30 cellular contexts compared by ENCODE assay signal in the genomic region with DNA sequence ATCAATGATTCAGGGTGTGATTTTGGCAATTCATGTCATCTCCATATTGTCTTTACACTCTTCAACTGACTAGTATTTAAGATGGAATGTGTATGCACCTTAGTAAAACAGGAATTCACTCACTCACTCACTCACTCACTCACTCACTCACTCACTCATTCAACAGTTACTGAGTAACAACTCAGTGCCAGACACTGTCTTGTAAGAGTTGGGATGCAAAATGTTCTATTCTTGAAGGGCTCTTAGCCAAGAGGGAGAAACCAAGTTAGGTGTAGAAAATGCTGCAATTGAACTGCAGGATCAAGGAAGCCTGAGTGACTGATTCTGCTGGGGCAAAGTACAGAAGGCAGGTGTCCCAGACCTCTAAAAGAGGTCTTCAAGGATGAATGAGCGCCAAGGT.
"Had no signal": no experiment of that assay in that cellular context is flagged by ENCODE, and none has a peak within 500 bp of the region (broad histone marks: within the 10 kb centered on the region; RNA-seq: fewer than 3 reads in every experiment).

No MANE protein-coding gene starts in this region.

- FAIRE-seq: astrocyte, colon, endometrium, endothelial cell of umbilical vein, frontal cortex had no signal

- DNase-seq: activated CD4-positive, alpha-beta memory T cell treated with anti-CD3 and anti-CD28 coated beads, Interleukin-2, amount 10 ng/mL, durations not matched to agents 7 days and 5 days; activated CD4-positive, alpha-beta T cell treated with anti-CD3 and anti-CD28 coated beads for 1 hour; activated CD4-positive, alpha-beta T cell treated with anti-CD3 and anti-CD28 coated beads for 4 hours; activated CD4-positive, alpha-beta T cell treated with anti-CD3 and anti-CD28 coated beads, Interleukin-2, amount 10 ng/mL, durations not matched to agents 7 days and 5 days; activated CD4-positive, alpha-beta T cell treated with anti-CD3 and anti-CD28 coated beads, Interleukin-2, amount 50 U/mL, for 4 hours; activated CD8-positive, alpha-beta memory T cell treated with anti-CD3 and anti-CD28 coated beads, Interleukin-2, amount 50 U/mL, for 48 hours; activated effector memory CD4-positive, alpha-beta T cell treated with Interleukin-2 at 50 U/mL for 16 hours; activated gamma-delta T cell treated with Interleukin-2 at 50 U/mL for 16 hours; activated naive CD4-positive, alpha-beta T cell treated with anti-CD3 and anti-CD28 coated beads, Interleukin-2, amount 50 U/mL, for 16 hours; activated naive CD4-positive, alpha-beta T cell treated with Interleukin-2 at 50 U/mL for 16 hours; activated T-cell treated with anti-CD3 and anti-CD28 coated beads for 4 hours; activated T-cell treated with anti-CD3 and anti-CD28 coated beads, Interleukin-2, amount 50 U/mL, for 24 hours; activated T-cell treated with anti-CD3 and anti-CD28 coated beads, Interleukin-2, amount 50 U/mL, for 72 hours; amniotic stem cell; anterior cingulate cortex; brain microvascular endothelial cell; cortex of kidney; effector CD8-positive, alpha-beta T cell; foreskin fibroblast; T-helper 1 cell; T-helper 17 cell; T1000 had no signal

- ATAC-seq: activated T-cell treated with anti-CD3 and anti-CD28 coated beads, Interleukin-2, amount 50 U/mL, for 72 hours; esophagus mucosa; T-helper 17 cell had no signal

- H3K4me3 Mint-ChIP-seq: activated CD4-positive, alpha-beta memory T cell treated with anti-CD3 and anti-CD28 coated beads, Interleukin-2, amount 10 ng/mL, durations not matched to agents 7 days and 5 days; activated CD4-positive, alpha-beta T cell treated with anti-CD3 and anti-CD28 coated beads, Interleukin-2, amount 10 ng/mL, durations not matched to agents 7 days and 5 days; activated naive CD8-positive, alpha-beta T cell; activated T-cell treated with anti-CD3 and anti-CD28 coated beads, Interleukin-2, amount 50 U/mL, for 24 hours; activated T-cell treated with anti-CD3 and anti-CD28 coated beads, Interleukin-2, amount 50 U/mL, for 72 hours; T-helper 17 cell; T-helper 2 cell treated with Interferon-gamma antibody and Interleukin-4, amounts not matched to agents 5 μg/mL and 100 μg/mL, for 36 hours had no signal

- H3K9me3 Mint-ChIP-seq: activated CD4-positive, alpha-beta memory T cell treated with anti-CD3 and anti-CD28 coated beads, Interleukin-2, amount 10 ng/mL, durations not matched to agents 7 days and 5 days; activated CD4-positive, alpha-beta T cell treated with anti-CD3 and anti-CD28 coated beads, Interleukin-2, amount 10 ng/mL, durations not matched to agents 7 days and 5 days; T-helper 2 cell treated with Interferon-gamma antibody and Interleukin-4, amounts not matched to agents 5 μg/mL and 100 μg/mL, for 36 hours had no signal

- H3K36me3 Mint-ChIP-seq: activated naive CD8-positive, alpha-beta T cell had no signal

- H3K36me3 ChIP-seq: brain microvascular endothelial cell had no signal

- H3K27ac ChIP-seq: brain microvascular endothelial cell had no signal

- H3K27ac Mint-ChIP-seq: activated CD4-positive, alpha-beta memory T cell treated with anti-CD3 and anti-CD28 coated beads, Interleukin-2, amount 10 ng/mL, durations not matched to agents 7 days and 5 days; activated CD4-positive, alpha-beta T cell treated with anti-CD3 and anti-CD28 coated beads, Interleukin-2, amount 10 ng/mL, durations not matched to agents 7 days and 5 days; activated naive CD8-positive, alpha-beta T cell; activated T-cell treated with anti-CD3 and anti-CD28 coated beads, Interleukin-2, amount 50 U/mL, for 24 hours; activated T-cell treated with anti-CD3 and anti-CD28 coated beads, Interleukin-2, amount 50 U/mL, for 72 hours; T-helper 17 cell; T-helper 2 cell treated with Interferon-gamma antibody and Interleukin-4, amounts not matched to agents 5 μg/mL and 100 μg/mL, for 36 hours had no signal

- H3K4me1 Mint-ChIP-seq: activated CD4-positive, alpha-beta memory T cell treated with anti-CD3 and anti-CD28 coated beads, Interleukin-2, amount 10 ng/mL, durations not matched to agents 7 days and 5 days; activated CD4-positive, alpha-beta T cell treated with anti-CD3 and anti-CD28 coated beads, Interleukin-2, amount 10 ng/mL, durations not matched to agents 7 days and 5 days had no signal

- H3K27me3 ChIP-seq: brain microvascular endothelial cell had no signal
